ENCODE assay signal across 15 cellular contexts in the genomic region with DNA sequence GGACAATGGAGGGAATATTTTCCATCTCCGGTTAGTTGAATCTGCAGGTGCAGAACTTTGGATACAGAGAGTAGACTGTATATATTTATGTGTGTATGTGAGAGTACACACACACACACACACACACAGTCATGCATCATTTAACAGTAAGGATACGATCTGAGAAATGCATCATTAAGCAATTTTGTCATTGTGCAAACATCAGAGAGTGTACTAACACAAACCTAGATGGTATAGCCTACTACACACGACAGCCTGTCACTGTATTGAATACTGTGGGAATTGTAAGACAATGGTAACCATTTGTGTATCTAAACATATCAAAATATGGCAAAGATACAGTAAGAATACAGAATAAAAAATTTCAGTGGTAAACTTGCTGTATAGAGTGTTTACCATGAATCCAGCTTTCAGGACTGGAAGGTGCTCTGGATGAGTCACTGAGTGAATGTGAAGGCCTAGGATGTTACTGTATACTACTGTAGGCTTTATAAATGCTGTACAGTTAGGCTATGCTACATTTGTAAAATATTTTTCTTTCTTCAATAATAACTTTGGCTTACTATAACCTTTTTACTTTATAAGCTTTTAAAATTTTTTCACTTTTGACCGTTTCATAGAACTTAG.
A peak's percentile ranks its signal among the peaks of the same experiment; 100 is the strongest.
DNase-seq lines count a peak whose midpoint lies in the region; ATAC-seq and TF ChIP-seq lines count a peak whose summit lies in the region.
"Had no signal": no experiment of that assay in that cellular context is flagged by ENCODE, and none has a peak within 500 bp of the region (broad histone marks: within the 10 kb centered on the region; RNA-seq: fewer than 3 reads in every experiment).

No MANE protein-coding gene starts in this region.

- H3K4me3 Mint-ChIP-seq in HFFc6 = no peak overlapping the region
- no peak overlapping the region for H3K4me3 Mint-ChIP-seq in activated T-cell treated with anti-CD3 and anti-CD28 coated beads, Interleukin-2, amount 50 U/mL, for 24 hours
- H3K4me3 Mint-ChIP-seq: activated CD4-positive, alpha-beta T cell treated with anti-CD3 and anti-CD28 coated beads, Interleukin-2, amount 10 ng/mL, durations not matched to agents 7 days and 5 days had no signal

- no peak for TF ChIP-seq CTCF in HFFc6 (IDR thresholded peaks at IDR 0.05)
- no peak for TF ChIP-seq CTCF in epithelial cell of esophagus (IDR thresholded peaks at IDR 0.05; ENCODE audit: insufficient read depth, low read depth, low read length, missing control alignments)

- ATAC-seq in GM21367 (IDR thresholded peaks at IDR 0.05; ENCODE audit: unreplicated experiment) (no peak), sciatic nerve (no peak)

- peaks cover 13% of the 10 kb centered on the region for H3K36me3 Mint-ChIP-seq in HFFc6 (ENCODE audit: low read depth)
- peaks cover 10% of the 10 kb centered on the region for H3K36me3 Mint-ChIP-seq in activated T-cell treated with anti-CD3 and anti-CD28 coated beads, Interleukin-2, amount 50 U/mL, for 24 hours (ENCODE audit: low read depth)

- no peak overlapping the region for H3K4me3 ChIP-seq in epithelial cell of esophagus (ENCODE audit: low read length)
- H3K4me3 ChIP-seq: sigmoid colon, vagina had no signal

- DNase-seq in COLO668 (lab: John Stamatoyannopoulos, UW; ENCODE audit: unreplicated experiment) (peak; percentile 56), HFFc6 (peak; percentile 22), NCI-H748 treated with DMSO at 0.1 percent for 48 hours (lab: John Stamatoyannopoulos, UW) (peak; percentile 23), epithelial cell of esophagus (ENCODE audit: low read depth) (peak; percentile 49), cardiac septum (ENCODE audit: low spot score) (no peak), sciatic nerve (ENCODE audit: low spot score) (no peak)
- DNase-seq in activated T-cell treated with anti-CD3 and anti-CD28 coated beads, Interleukin-2, amount 50 U/mL, for 24 hours = no peak
- DNase-seq: activated CD4-positive, alpha-beta T cell treated with anti-CD3 and anti-CD28 coated beads, Interleukin-2, amount 10 ng/mL, durations not matched to agents 7 days and 5 days; activated naive CD4-positive, alpha-beta T cell treated with Interleukin-2 at 50 U/mL for 16 hours; cortex of kidney; left ventricle myocardium superior; sigmoid colon; stimulated activated CD4-positive, alpha-beta T cell treated with anti-CD3 and anti-CD28 coated beads, Interleukin-1b, Interleukin-23, amount 100 ng/mL, for 48 hours had no signal

- intact Hi-C loops in cardiac septum (cut with DNase I) (no loop called here), sciatic nerve (cut with DNase I) (no loop called here)

- no peaks in the 10 kb centered on the region; the same call in 1 of the 2 replicates for H3K27me3 Mint-ChIP-seq in HFFc6 (ENCODE audit: insufficient read depth)
- H3K27me3 Mint-ChIP-seq in activated T-cell treated with anti-CD3 and anti-CD28 coated beads, Interleukin-2, amount 50 U/mL, for 24 hours = no peaks in the 10 kb centered on the region
- H3K27me3 Mint-ChIP-seq: activated CD4-positive, alpha-beta T cell treated with anti-CD3 and anti-CD28 coated beads, Interleukin-2, amount 10 ng/mL, durations not matched to agents 7 days and 5 days had no signal

- peak overlapping the region; percentile 98 for H3K27ac Mint-ChIP-seq in HFFc6
- H3K27ac Mint-ChIP-seq in activated T-cell treated with anti-CD3 and anti-CD28 coated beads, Interleukin-2, amount 50 U/mL, for 24 hours = no peak overlapping the region
- H3K27ac Mint-ChIP-seq: activated CD4-positive, alpha-beta T cell treated with anti-CD3 and anti-CD28 coated beads, Interleukin-2, amount 10 ng/mL, durations not matched to agents 7 days and 5 days had no signal

- H3K4me1 Mint-ChIP-seq in HFFc6 (ENCODE audit: low read depth) = peaks cover 78% of the 10 kb centered on the region
- H3K4me1 Mint-ChIP-seq in activated T-cell treated with anti-CD3 and anti-CD28 coated beads, Interleukin-2, amount 50 U/mL, for 24 hours (ENCODE audit: low read depth) = peaks cover 1% of the 10 kb centered on the region

- no peaks in the 10 kb centered on the region for H3K9me3 Mint-ChIP-seq in HFFc6
- no peaks in the 10 kb centered on the region for H3K9me3 Mint-ChIP-seq in activated T-cell treated with anti-CD3 and anti-CD28 coated beads, Interleukin-2, amount 50 U/mL, for 24 hours
- H3K9me3 Mint-ChIP-seq: activated CD4-positive, alpha-beta T cell treated with anti-CD3 and anti-CD28 coated beads, Interleukin-2, amount 10 ng/mL, durations not matched to agents 7 days and 5 days had no signal

Comparison
In these comparisons a context has a peak if more than half of its experiments do, and no peak if none do; other contexts are left out.
1. DNase-seq: peak in COLO668 (single experiment), HFFc6 (single experiment), NCI-H748 treated with DMSO at 0.1 percent for 48 hours (single experiment) and epithelial cell of esophagus (single experiment); none in cardiac septum (single experiment), activated T-cell treated with anti-CD3 and anti-CD28 coated beads, Interleukin-2, amount 50 U/mL, for 24 hours (single experiment) and sciatic nerve (single experiment).